Comparison of ENCODE assay signal across 18 cellular contexts in the genomic region with DNA sequence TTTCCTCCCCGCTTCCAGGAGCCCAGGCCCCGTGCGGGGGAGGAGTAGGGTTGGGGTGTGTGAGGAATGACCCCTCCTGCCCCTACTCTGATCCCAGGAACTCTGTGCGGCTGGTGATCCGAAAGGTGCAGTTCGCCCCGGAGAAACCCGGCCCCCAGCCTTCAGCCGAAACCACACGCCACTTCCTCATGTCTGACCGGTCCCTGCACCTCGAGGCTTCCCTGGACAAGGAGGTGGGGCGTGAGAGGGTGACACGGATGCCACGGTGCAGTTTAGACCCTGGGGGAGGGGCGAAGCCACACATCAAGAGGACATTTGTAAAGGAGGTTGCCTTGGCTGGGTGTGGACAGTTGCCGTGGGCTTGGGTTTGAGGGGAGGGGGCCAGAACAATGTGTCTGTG. TPM values are rescaled to one million over a fixed set of nuclear protein-coding genes. Genes with fewer than 3 reads are reported as not detected.
"Had no signal": no experiment of that assay in that cellular context is flagged by ENCODE, and none has a peak within 500 bp of the region (broad histone marks: within the 10 kb centered on the region; RNA-seq: fewer than 3 reads in every experiment).

No MANE protein-coding gene starts in this region.

- H3K27me3 Mint-ChIP-seq: activated B cell treated with CpG ODN at 0.5 μM for 24 hours; activated naive CD8-positive, alpha-beta T cell; memory B cell; naive thymus-derived CD4-positive, alpha-beta T cell had no signal

- H3K9me3 Mint-ChIP-seq: activated B cell treated with CpG ODN at 0.5 μM for 24 hours; memory B cell; naive thymus-derived CD4-positive, alpha-beta T cell had no signal

- ATAC-seq: left lobe of liver; mucosa of descending colon; naive thymus-derived CD4-positive, alpha-beta T cell had no signal

- H3K9me3 ChIP-seq: mucosa of descending colon, right atrium auricular region, tibial artery, vagina had no signal

- FAIRE-seq: TTC549 had no signal

- H3K27ac Mint-ChIP-seq: activated B cell treated with CpG ODN at 0.5 μM for 24 hours; activated naive CD8-positive, alpha-beta T cell; memory B cell had no signal

- DNase-seq: activated B cell treated with CpG ODN at 0.5 μM for 24 hours; activated CD4-positive, alpha-beta T cell treated with anti-CD3 and anti-CD28 coated beads for 48 hours; dermis blood vessel endothelial cell; erythroblast; islet precursor cell; naive thymus-derived CD4-positive, alpha-beta T cell; nucleus accumbens; stimulated activated CD4-positive, alpha-beta T cell treated with anti-CD3 and anti-CD28 coated beads, Interleukin-15, amount 100 ng/mL, for 24 hours; stimulated activated CD4-positive, alpha-beta T cell treated with anti-CD3 and anti-CD28 coated beads, Interleukin-4, amount 100 ng/mL, for 1 hour; stimulated activated naive CD4-positive, alpha-beta T cell; tibial artery had no signal

- H3K4me3 Mint-ChIP-seq: activated B cell treated with CpG ODN at 0.5 μM for 24 hours; activated naive CD8-positive, alpha-beta T cell; memory B cell had no signal

- H3K4me1 ChIP-seq: tibial artery, vagina had no signal

- H3K4me3 ChIP-seq: mucosa of descending colon, right atrium auricular region, tibial artery, vagina had no signal

- H3K36me3 Mint-ChIP-seq: activated naive CD8-positive, alpha-beta T cell had no signal

- H3K27ac ChIP-seq: right atrium auricular region, tibial artery, vagina had no signal

RNA-seq across cellular contexts. Expression of a gene that starts 21.8 kb away (rescaled TPM):
- total RNA-seq: dermis blood vessel endothelial cell, vagina had no signal
- polyA plus RNA-seq: naive thymus-derived CD4-positive, alpha-beta T cell had no signal
